Comparison of ENCODE assay signal across 15 cellular contexts in genomic region chr5:142287973-142288313, GRCh38. TPM values are rescaled to one million over a fixed set of nuclear protein-coding genes. Genes with fewer than 3 reads are reported as not detected.
DNase-seq lines count a peak whose midpoint lies in the region; ATAC-seq and TF ChIP-seq lines count a peak whose summit lies in the region.
"Had no signal": no experiment of that assay in that cellular context is flagged by ENCODE, and none has a peak within 500 bp of the region (broad histone marks: within the 10 kb centered on the region; RNA-seq: fewer than 3 reads in every experiment).

No MANE protein-coding gene starts in this region.

- WGBS in trophoblast cell (ENCODE audit: extremely low coverage, insufficient coverage, insufficient read length) = no CpG with 5 or more reads among the region's 5 CpGs

- H3K23ac ChIP-seq in trophoblast cell (ENCODE audit: low read length) = no peak overlapping the region

- H3K27me3 Mint-ChIP-seq in T-helper 17 cell = no peaks in the 10 kb centered on the region

- peaks cover 15 to 16% of the 10 kb centered on the region in 2 experiments for H3K4me1 ChIP-seq in trophoblast cell (ENCODE audit: control insufficient read depth in 1 of 2, insufficient read depth in 2 of 2, low read length in 2 of 2)
- H3K4me1 ChIP-seq: uterus had no signal

- H4K12ac ChIP-seq in trophoblast cell (ENCODE audit: low read depth, low read length) = no peak overlapping the region

- no peak overlapping the region for H2BK5ac ChIP-seq in trophoblast cell (ENCODE audit: low read depth, low read length, poor library complexity)

- H3K4me3 Mint-ChIP-seq in T-helper 17 cell = no peak overlapping the region
- H3K4me3 Mint-ChIP-seq: CD8-positive, alpha-beta T cell had no signal

- H2AFZ ChIP-seq in trophoblast cell (ENCODE audit: insufficient read depth, low read length, poor library complexity) = no peak overlapping the region

- peak overlapping the region; percentile 35 for H3K18ac ChIP-seq in trophoblast cell (ENCODE audit: low read length)

- peak overlapping the region; percentile 27 for H2BK120ac ChIP-seq in trophoblast cell (ENCODE audit: insufficient read depth, low read length, poor library complexity)

- no peak overlapping the region for H3K4ac ChIP-seq in trophoblast cell (ENCODE audit: low read depth, low read length)

- H3K36me3 ChIP-seq in trophoblast cell (ENCODE audit: control insufficient read depth in 1 of 2, insufficient read depth in 2 of 2, low read length in 2 of 2) = no peaks in the 10 kb centered on the region
- H3K36me3 ChIP-seq: uterus had no signal

- DNase-seq in T-helper 17 cell = no peak
- DNase-seq in trophoblast cell = no peak
- DNase-seq in NCI-H2227 (lab: John Stamatoyannopoulos, UW; ENCODE audit: unreplicated experiment) = no peak
- no peak for DNase-seq in KG1 (lab: John Stamatoyannopoulos, UW)
- DNase-seq in DMS79 treated with DMSO at 0.1 percent for 48 hours (lab: John Stamatoyannopoulos, UW) = no peak
- DNase-seq: CD8-positive, alpha-beta T cell; naive thymus-derived CD4-positive, alpha-beta T cell; NCI-H524 treated with DMSO at 0.1 percent for 48 hours; Right ventricle myocardium superior; uterus had no signal

- no peak overlapping the region for H3K27ac ChIP-seq in trophoblast cell (ENCODE audit: low read depth, low read length)
- H3K27ac ChIP-seq: HL-60, uterus had no signal

- H3K27me3 ChIP-seq in trophoblast cell (ENCODE audit: insufficient read depth, low read length) = no peaks in the 10 kb centered on the region
- H3K27me3 ChIP-seq: uterus had no signal

- no peak overlapping the region for H4K91ac ChIP-seq in trophoblast cell (ENCODE audit: low read depth, low read length)

- peak overlapping the region; percentile 51 for H3K27ac Mint-ChIP-seq in T-helper 17 cell
- H3K27ac Mint-ChIP-seq: CD8-positive, alpha-beta T cell had no signal

- no peaks in the 10 kb centered on the region for H3K36me3 Mint-ChIP-seq in T-helper 17 cell (ENCODE audit: low read depth)
- H3K36me3 Mint-ChIP-seq: CD8-positive, alpha-beta T cell; naive thymus-derived CD4-positive, alpha-beta T cell had no signal

- no peaks in the 10 kb centered on the region for H3K9me3 ChIP-seq in T-helper 17 cell (ENCODE audit: control insufficient read depth, low read length, poor library complexity, severe bottlenecking)
- H3K9me3 ChIP-seq in trophoblast cell (ENCODE audit: insufficient read depth, low read depth, low read length) = peaks cover 2% of the 10 kb centered on the region
- H3K9me3 ChIP-seq: uterus had no signal

- peaks cover 16% of the 10 kb centered on the region for H3K4me1 Mint-ChIP-seq in T-helper 17 cell

- no peak overlapping the region for H2BK12ac ChIP-seq in trophoblast cell (ENCODE audit: low read length)

- H3K4me3 ChIP-seq in trophoblast cell (ENCODE audit: low read depth, low read length) = no peak overlapping the region
- H3K4me3 ChIP-seq: uterus had no signal

- H3K79me2 ChIP-seq in trophoblast cell (ENCODE audit: control insufficient read depth, insufficient read depth, low read length, poor library complexity) = no peaks in the 10 kb centered on the region

- ATAC-seq in HG02623 (IDR thresholded peaks at IDR 0.05; ENCODE audit: unreplicated experiment) (peak; percentile 41), T-helper 17 cell (no peak), GM18858 (IDR thresholded peaks at IDR 0.05; ENCODE audit: unreplicated experiment) (no peak)
- ATAC-seq: activated CD4-positive, CD25-positive, alpha-beta regulatory T cell treated with anti-CD3 and anti-CD28 coated beads, Interleukin-2, amount 50 U/mL, for 24 hours; CD8-positive, alpha-beta T cell; naive thymus-derived CD4-positive, alpha-beta T cell had no signal

- peak; percentile 9 for TF ChIP-seq POLR2A in GM19099 (IDR thresholded peaks at IDR 0.05; ENCODE audit: extremely low read depth, insufficient read length, low read depth)

- H3K14ac ChIP-seq in trophoblast cell (ENCODE audit: low read length) = no peak overlapping the region

- no peak overlapping the region for H3K9ac ChIP-seq in trophoblast cell (ENCODE audit: low read length)

- H3K4me2 ChIP-seq in trophoblast cell (ENCODE audit: low read length) = no peak overlapping the region

- H2AK5ac ChIP-seq in trophoblast cell (ENCODE audit: low read length) = no peak overlapping the region

- H3K79me1 ChIP-seq in trophoblast cell (ENCODE audit: low read length) = peaks cover 4% of the 10 kb centered on the region

- H4K8ac ChIP-seq in trophoblast cell (ENCODE audit: low read depth, low read length) = no peak overlapping the region

RNA-seq across cellular contexts. Expression of gene SPRY4, which starts 36.9 kb away (rescaled TPM):
- total RNA-seq in T-helper 17 cell = under 1 TPM in 1 of 2 donors, not detected in 1; 0.26 TPM
- polyA plus RNA-seq in trophoblast cell (2013) = 39.3 and 41.0 TPM in 2 replicates
- polyA plus RNA-seq: naive thymus-derived CD4-positive, alpha-beta T cell had no signal
